Comparison of ENCODE assay signal across 28 cellular contexts in genomic region chr14:38884109-38884508, GRCh38.
"Had no signal": no experiment of that assay in that cellular context is flagged by ENCODE, and none has a peak within 500 bp of the region (broad histone marks: within the 10 kb centered on the region; RNA-seq: fewer than 3 reads in every experiment).

No MANE protein-coding gene starts in this region.

- H3K4me3 ChIP-seq: colonic mucosa, coronary artery, dorsolateral prefrontal cortex, esophagus muscularis mucosa, esophagus squamous epithelium, gastrocnemius medialis, gastroesophageal sphincter, heart left ventricle, heart right ventricle had no signal

- DNase-seq: colonic mucosa; cortex of kidney; dermis blood vessel endothelial cell; dorsolateral prefrontal cortex; effector CD4-positive, alpha-beta T cell; effector CD8-positive, alpha-beta T cell; effector memory CD4-positive, alpha-beta T cell; effector memory CD8-positive, alpha-beta T cell; endodermal cell; erythroblast; esophagus squamous epithelium; foreskin fibroblast; foreskin keratinocyte; foreskin melanocyte; gastrocnemius medialis; glutamatergic neuron; head of caudate nucleus; heart left ventricle; heart right ventricle had no signal

- H3K36me3 ChIP-seq: colonic mucosa, esophagus muscularis mucosa, esophagus squamous epithelium, gastrocnemius medialis, gastroesophageal sphincter, heart left ventricle, heart right ventricle had no signal

- FAIRE-seq: colon, endometrium, endothelial cell of umbilical vein, frontal cortex had no signal

- H3K4me1 ChIP-seq: colonic mucosa, esophagus squamous epithelium, foreskin keratinocyte had no signal

- H3K27me3 ChIP-seq: colonic mucosa, dorsolateral prefrontal cortex, esophagus muscularis mucosa, esophagus squamous epithelium, gastrocnemius medialis, gastroesophageal sphincter, heart left ventricle, heart right ventricle had no signal

- ATAC-seq: effector memory CD8-positive, alpha-beta T cell; esophagus mucosa; foreskin keratinocyte; gastrocnemius medialis; gastroesophageal sphincter; heart left ventricle; heart right ventricle had no signal

- H3K9me3 ChIP-seq: colonic mucosa, esophagus muscularis mucosa, esophagus squamous epithelium, gastrocnemius medialis, gastroesophageal sphincter, heart left ventricle, heart right ventricle had no signal

- H3K27ac ChIP-seq: colonic mucosa, coronary artery, dorsolateral prefrontal cortex, epithelial cell of prostate, esophagus muscularis mucosa, esophagus squamous epithelium, foreskin keratinocyte, gastrocnemius medialis, gastroesophageal sphincter, heart left ventricle, heart right ventricle had no signal
